In the genomic region with DNA sequence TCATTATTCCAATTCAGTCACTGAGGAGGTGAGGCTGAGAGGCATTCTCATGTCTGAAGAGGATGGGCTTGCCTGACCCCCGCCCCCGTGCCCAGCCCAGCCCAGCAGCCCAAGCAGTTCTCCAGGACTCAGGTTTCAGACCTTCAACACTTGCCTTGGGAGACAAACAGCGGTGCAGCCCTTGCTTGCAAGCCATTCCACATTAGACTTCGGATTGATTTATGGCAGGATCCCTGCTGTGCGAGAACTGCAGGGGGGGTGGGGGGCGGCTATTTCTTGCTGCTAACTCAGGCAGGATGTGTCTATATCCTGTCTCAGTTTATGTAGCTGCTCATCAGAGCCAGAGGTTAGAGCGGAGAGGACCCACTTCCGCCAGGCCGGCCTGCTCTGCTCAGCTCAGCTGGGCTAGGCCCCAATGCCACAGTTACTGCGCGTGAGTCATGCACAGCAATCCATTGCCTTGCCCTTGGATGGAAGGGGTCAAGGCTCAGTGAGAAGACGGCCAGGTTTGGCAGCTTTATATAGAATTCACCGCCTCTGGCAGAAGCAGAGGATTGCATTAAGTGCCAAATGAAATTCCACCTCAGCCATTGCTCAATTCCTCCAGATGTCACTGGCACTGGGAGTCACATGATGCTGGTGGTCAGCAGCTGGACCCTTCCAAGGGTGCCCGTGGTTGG, we compare ENCODE assay signal across 1 cellular context.
A peak's percentile ranks its signal among the peaks of the same experiment; 100 is the strongest.
TF ChIP-seq lines count a peak whose summit lies in the region.

No MANE protein-coding gene starts in this region.

TF ChIP-seq in HEK293, 187 proteins besides CTCF, POLR2A, EP300 and RAD21 (continued from another document):
- TF ChIP-seq, protein P1, sequence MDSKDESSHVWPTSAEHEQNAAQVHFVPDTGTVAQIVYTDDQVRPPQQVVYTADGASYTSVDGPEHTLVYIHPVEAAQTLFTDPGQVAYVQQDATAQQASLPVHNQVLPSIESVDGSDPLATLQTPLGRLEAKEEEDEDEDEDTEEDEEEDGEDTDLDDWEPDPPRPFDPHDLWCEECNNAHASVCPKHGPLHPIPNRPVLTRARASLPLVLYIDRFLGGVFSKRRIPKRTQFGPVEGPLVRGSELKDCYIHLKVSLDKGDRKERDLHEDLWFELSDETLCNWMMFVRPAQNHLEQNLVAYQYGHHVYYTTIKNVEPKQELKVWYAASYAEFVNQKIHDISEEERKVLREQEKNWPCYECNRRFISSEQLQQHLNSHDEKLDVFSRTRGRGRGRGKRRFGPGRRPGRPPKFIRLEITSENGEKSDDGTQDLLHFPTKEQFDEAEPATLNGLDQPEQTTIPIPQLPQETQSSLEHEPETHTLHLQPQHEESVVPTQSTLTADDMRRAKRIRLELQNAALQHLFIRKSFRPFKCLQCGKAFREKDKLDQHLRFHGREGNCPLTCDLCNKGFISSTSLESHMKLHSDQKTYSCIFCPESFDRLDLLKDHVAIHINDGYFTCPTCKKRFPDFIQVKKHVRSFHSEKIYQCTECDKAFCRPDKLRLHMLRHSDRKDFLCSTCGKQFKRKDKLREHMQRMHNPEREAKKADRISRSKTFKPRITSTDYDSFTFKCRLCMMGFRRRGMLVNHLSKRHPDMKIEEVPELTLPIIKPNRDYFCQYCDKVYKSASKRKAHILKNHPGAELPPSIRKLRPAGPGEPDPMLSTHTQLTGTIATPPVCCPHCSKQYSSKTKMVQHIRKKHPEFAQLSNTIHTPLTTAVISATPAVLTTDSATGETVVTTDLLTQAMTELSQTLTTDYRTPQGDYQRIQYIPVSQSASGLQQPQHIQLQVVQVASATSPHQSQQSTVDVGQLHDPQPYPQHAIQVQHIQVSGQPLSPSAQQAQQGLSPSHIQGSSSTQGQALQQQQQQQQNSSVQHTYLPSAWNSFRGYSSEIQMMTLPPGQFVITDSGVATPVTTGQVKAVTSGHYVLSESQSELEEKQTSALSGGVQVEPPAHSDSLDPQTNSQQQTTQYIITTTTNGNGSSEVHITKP (tag by site-specific recombination; IDR thresholded peaks at IDR 0.05): peak; percentile 15; the same call in 1 of the 2 replicates
- TF ChIP-seq GLIS1 (tag by site-specific recombination; IDR thresholded peaks at IDR 0.05): peak; percentile 51
- TF ChIP-seq ZIC2 (tag by site-specific recombination; IDR thresholded peaks at IDR 0.05): peak; percentile 77
- 0 out of 2 replicates have a peak, but pooled peaks have one; percentile 18 for TF ChIP-seq ZNF629 (tag by site-specific recombination; IDR thresholded peaks at IDR 0.05)
- no peak for TF ChIP-seq ZNF266 (tag by site-specific recombination; IDR thresholded peaks at IDR 0.05; ENCODE audit: low read depth)
- TF ChIP-seq PATZ1 (tag by site-specific recombination; IDR thresholded peaks at IDR 0.05): peak; percentile 58; the same call in 1 of the 2 replicates
- TF ChIP-seq ZNF184 (tag by site-specific recombination; IDR thresholded peaks at IDR 0.05): no peak
- peak; percentile 9 for TF ChIP-seq SETDB1 (IDR thresholded peaks at IDR 0.05; ENCODE audit: insufficient read length, low read length)
- TF ChIP-seq, protein P2, sequence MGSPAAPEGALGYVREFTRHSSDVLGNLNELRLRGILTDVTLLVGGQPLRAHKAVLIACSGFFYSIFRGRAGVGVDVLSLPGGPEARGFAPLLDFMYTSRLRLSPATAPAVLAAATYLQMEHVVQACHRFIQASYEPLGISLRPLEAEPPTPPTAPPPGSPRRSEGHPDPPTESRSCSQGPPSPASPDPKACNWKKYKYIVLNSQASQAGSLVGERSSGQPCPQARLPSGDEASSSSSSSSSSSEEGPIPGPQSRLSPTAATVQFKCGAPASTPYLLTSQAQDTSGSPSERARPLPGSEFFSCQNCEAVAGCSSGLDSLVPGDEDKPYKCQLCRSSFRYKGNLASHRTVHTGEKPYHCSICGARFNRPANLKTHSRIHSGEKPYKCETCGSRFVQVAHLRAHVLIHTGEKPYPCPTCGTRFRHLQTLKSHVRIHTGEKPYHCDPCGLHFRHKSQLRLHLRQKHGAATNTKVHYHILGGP (tag by site-specific recombination; IDR thresholded peaks at IDR 0.05): no peak
- TF ChIP-seq ZNF48 (tag by site-specific recombination; IDR thresholded peaks at IDR 0.05): no peak
- no peak for TF ChIP-seq ZNF501 (tag by site-specific recombination; IDR thresholded peaks at IDR 0.05)
- peak; percentile 23; the same call in 1 of the 2 replicates for TF ChIP-seq SP2 (tag by site-specific recombination; IDR thresholded peaks at IDR 0.05)
- no peak for TF ChIP-seq ZNF146 (tag by site-specific recombination; IDR thresholded peaks at IDR 0.05)
